1 cellular context compared by ENCODE assay signal in the genomic region with DNA sequence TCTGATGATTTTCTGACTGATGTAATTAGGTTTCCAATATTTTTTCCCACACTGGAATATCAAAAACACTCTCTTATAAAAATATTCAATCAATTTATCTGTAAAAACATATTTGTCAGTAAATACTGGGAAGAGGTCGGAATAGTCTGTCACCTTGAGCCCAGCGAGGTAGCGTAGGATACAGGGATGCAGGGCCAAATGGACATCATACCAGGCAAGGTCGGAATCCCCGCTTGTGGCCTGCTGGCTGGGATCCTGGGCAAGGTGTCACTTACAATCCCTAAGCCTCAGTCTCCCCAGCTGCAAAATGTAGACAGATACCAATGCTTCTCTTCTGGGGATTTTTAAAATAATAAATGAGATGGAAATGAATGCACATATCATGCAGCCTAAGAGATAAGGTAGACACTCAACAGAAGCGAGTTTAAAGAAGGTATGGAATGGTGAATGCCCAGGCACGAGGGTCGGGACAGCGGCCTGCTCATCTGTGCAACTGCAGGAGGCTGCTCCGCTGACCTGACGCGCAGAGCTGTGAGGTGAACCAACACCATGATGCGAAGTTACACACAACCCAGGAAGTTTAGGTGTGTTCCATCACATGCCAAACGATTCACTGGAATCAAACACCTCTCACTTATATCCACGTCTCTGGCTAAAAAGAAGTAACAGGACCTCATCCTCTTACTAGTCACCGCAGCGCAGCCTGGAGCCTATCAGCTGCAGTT.
TF ChIP-seq lines count a peak whose summit lies in the region.

No MANE protein-coding gene starts in this region.

TF ChIP-seq in SK-N-SH treated with all-trans-retinoic acid at 6 μM for 48 hours, 23 proteins besides CTCF, POLR2A, EP300 and RAD21 (continued from another document):
- TF ChIP-seq ESRRG (CRISPR knock-in tag; IDR thresholded peaks at IDR 0.05) (no peak), TCF4 (CRISPR knock-in tag; IDR thresholded peaks at IDR 0.05; ENCODE audit: borderline replicate concordance) (no peak), CSDC2 (CRISPR knock-in tag; IDR thresholded peaks at IDR 0.05) (no peak), SNAI2 (CRISPR knock-in tag; IDR thresholded peaks at IDR 0.05) (no peak)
- TF ChIP-seq, protein P1, sequence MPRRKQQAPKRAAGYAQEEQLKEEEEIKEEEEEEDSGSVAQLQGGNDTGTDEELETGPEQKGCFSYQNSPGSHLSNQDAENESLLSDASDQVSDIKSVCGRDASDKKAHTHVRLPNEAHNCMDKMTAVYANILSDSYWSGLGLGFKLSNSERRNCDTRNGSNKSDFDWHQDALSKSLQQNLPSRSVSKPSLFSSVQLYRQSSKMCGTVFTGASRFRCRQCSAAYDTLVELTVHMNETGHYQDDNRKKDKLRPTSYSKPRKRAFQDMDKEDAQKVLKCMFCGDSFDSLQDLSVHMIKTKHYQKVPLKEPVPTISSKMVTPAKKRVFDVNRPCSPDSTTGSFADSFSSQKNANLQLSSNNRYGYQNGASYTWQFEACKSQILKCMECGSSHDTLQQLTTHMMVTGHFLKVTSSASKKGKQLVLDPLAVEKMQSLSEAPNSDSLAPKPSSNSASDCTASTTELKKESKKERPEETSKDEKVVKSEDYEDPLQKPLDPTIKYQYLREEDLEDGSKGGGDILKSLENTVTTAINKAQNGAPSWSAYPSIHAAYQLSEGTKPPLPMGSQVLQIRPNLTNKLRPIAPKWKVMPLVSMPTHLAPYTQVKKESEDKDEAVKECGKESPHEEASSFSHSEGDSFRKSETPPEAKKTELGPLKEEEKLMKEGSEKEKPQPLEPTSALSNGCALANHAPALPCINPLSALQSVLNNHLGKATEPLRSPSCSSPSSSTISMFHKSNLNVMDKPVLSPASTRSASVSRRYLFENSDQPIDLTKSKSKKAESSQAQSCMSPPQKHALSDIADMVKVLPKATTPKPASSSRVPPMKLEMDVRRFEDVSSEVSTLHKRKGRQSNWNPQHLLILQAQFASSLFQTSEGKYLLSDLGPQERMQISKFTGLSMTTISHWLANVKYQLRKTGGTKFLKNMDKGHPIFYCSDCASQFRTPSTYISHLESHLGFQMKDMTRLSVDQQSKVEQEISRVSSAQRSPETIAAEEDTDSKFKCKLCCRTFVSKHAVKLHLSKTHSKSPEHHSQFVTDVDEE (CRISPR knock-in tag; IDR thresholded peaks at IDR 0.05) = no peak
